ENCODE assay signal across 12 cellular contexts in the genomic region with DNA sequence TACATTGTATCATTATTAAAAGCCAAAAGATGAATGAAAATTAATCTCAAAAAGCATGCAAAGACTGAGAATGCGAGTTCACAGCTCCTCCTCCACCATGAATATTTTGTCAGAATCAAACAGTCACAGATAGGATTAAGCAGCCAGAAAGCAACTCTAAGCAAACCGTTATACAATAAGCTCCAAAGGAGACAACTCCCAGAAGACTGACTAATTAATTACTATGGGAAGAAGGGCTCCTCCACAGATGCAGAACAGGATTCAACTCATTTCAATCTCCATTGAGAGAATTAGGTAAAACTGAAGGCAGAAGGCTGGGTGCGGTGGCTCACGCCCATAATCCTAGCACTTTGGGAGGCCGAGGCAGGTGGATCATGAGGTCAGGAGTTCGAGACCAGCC.
DNase-seq lines count a peak whose midpoint lies in the region; ATAC-seq and TF ChIP-seq lines count a peak whose summit lies in the region.
"Had no signal": no experiment of that assay in that cellular context is flagged by ENCODE, and none has a peak within 500 bp of the region (broad histone marks: within the 10 kb centered on the region; RNA-seq: fewer than 3 reads in every experiment).

No MANE protein-coding gene starts in this region.

- no peak overlapping the region for H3K4me3 Mint-ChIP-seq in Calu3 (ENCODE audit: low read depth, unreplicated experiment)
- H3K4me3 Mint-ChIP-seq in activated T-helper 1 cell treated with anti-CD3 and anti-CD28 coated beads, Interleukin-12 subunit alpha, Interleukin-12 subunit beta, Interleukin-2, Interleukin-4 antibody, amounts not matched to agents 30 ng/mL and 10 ng/mL and 1 ng/mL, durations not matched to agents 14 hours and 24 hours and 36 hours = peak overlapping the region; percentile 74

- intact Hi-C loops in Calu3 (cut with micrococcal nuclease; ENCODE audit: unreplicated experiment) = loop anchor here (10.0 kb wide), 1 partner anchor 93 kb away; no protein-coding TSS in a partner anchor
- intact Hi-C loops in activated T-helper 1 cell treated with anti-CD3 and anti-CD28 coated beads, Interleukin-12 subunit alpha, Interleukin-12 subunit beta, Interleukin-2, Interleukin-4 antibody, amounts not matched to agents 30 ng/mL and 10 ng/mL and 1 ng/mL, durations not matched to agents 14 hours and 24 hours and 36 hours (cut with micrococcal nuclease) = no loop called here

- no peak for TF ChIP-seq CTCF in Calu3 (IDR thresholded peaks at IDR 0.05; ENCODE audit: unreplicated experiment)

- BruUV-seq in Calu3 (replicated peaks; lab: Mats Ljungman, UMichigan) = no TSS peak

- DNase-seq in Calu3 (no peak), H7 (no peak), NCI-H187 (lab: John Stamatoyannopoulos, UW) (no peak), NCI-H2107 (lab: John Stamatoyannopoulos, UW) (no peak)
- DNase-seq in activated T-helper 1 cell treated with anti-CD3 and anti-CD28 coated beads, Interleukin-12 subunit alpha, Interleukin-12 subunit beta, Interleukin-2, Interleukin-4 antibody, amounts not matched to agents 30 ng/mL and 10 ng/mL and 1 ng/mL, durations not matched to agents 14 hours and 24 hours and 36 hours (ENCODE audit: low spot score) = no peak
- DNase-seq: IMR-90; NCI-H2081; pancreas; stimulated activated CD4-positive, alpha-beta T cell treated with anti-CD3 and anti-CD28 coated beads, Interleukin-1b, Interleukin-23, amount 100 ng/mL, for 48 hours had no signal

- H3K4me1 ChIP-seq in BLaER1 = peaks cover 96% of the 10 kb centered on the region
- peaks cover 37 to 38% of the 10 kb centered on the region in 2 donors for H3K4me1 ChIP-seq in mucosa of rectum (ENCODE audit: control insufficient read depth in 2 of 2, insufficient read depth in 2 of 2, low read length in 2 of 2)

- H3K27ac Mint-ChIP-seq in Calu3 (ENCODE audit: unreplicated experiment) = peak overlapping the region; percentile 88
- H3K27ac Mint-ChIP-seq in activated T-helper 1 cell treated with anti-CD3 and anti-CD28 coated beads, Interleukin-12 subunit alpha, Interleukin-12 subunit beta, Interleukin-2, Interleukin-4 antibody, amounts not matched to agents 30 ng/mL and 10 ng/mL and 1 ng/mL, durations not matched to agents 14 hours and 24 hours and 36 hours = peak overlapping the region; percentile 86

- H3K9ac ChIP-seq in BLaER1 = peak overlapping the region; percentile 82
- H3K9ac ChIP-seq in mucosa of rectum (ENCODE audit: low read depth in 1 of 2, low read length in 2 of 2) = no peak overlapping the region

- H3K4me1 Mint-ChIP-seq in Calu3 (ENCODE audit: low read depth, unreplicated experiment) = peaks cover 58% of the 10 kb centered on the region
- peaks cover 92% of the 10 kb centered on the region for H3K4me1 Mint-ChIP-seq in activated T-helper 1 cell treated with anti-CD3 and anti-CD28 coated beads, Interleukin-12 subunit alpha, Interleukin-12 subunit beta, Interleukin-2, Interleukin-4 antibody, amounts not matched to agents 30 ng/mL and 10 ng/mL and 1 ng/mL, durations not matched to agents 14 hours and 24 hours and 36 hours (ENCODE audit: low read depth)

- H3K36me3 Mint-ChIP-seq in Calu3 (ENCODE audit: insufficient read depth, unreplicated experiment) = peaks cover 17% of the 10 kb centered on the region
- peaks cover 6% of the 10 kb centered on the region for H3K36me3 Mint-ChIP-seq in activated T-helper 1 cell treated with anti-CD3 and anti-CD28 coated beads, Interleukin-12 subunit alpha, Interleukin-12 subunit beta, Interleukin-2, Interleukin-4 antibody, amounts not matched to agents 30 ng/mL and 10 ng/mL and 1 ng/mL, durations not matched to agents 14 hours and 24 hours and 36 hours (ENCODE audit: low read depth)

- H3K9me3 ChIP-seq in BLaER1 (no peaks in the 10 kb centered on the region), mucosa of rectum (ENCODE audit: control insufficient read depth in 2 of 2, low read length in 2 of 2) (no peaks in the 10 kb centered on the region)
- H3K9me3 ChIP-seq: pancreas had no signal

- H3K36me3 ChIP-seq in BLaER1 (peaks cover 21% of the 10 kb centered on the region; the same call in 1 of the 2 replicates), mucosa of rectum (ENCODE audit: control insufficient read depth in 2 of 2, insufficient read depth in 2 of 2, low read length in 2 of 2) (no peaks in the 10 kb centered on the region), H7 (replicated peaks; ENCODE audit: control insufficient read depth, insufficient read depth, low read length) (no peaks in the 10 kb centered on the region)
- H3K36me3 ChIP-seq: pancreas had no signal

- H3K9me3 Mint-ChIP-seq in Calu3 (ENCODE audit: low read depth, unreplicated experiment) = no peaks in the 10 kb centered on the region
- H3K9me3 Mint-ChIP-seq in activated T-helper 1 cell treated with anti-CD3 and anti-CD28 coated beads, Interleukin-12 subunit alpha, Interleukin-12 subunit beta, Interleukin-2, Interleukin-4 antibody, amounts not matched to agents 30 ng/mL and 10 ng/mL and 1 ng/mL, durations not matched to agents 14 hours and 24 hours and 36 hours = no peaks in the 10 kb centered on the region

- H3K27me3 Mint-ChIP-seq in Calu3 (ENCODE audit: unreplicated experiment) = no peaks in the 10 kb centered on the region
- no peaks in the 10 kb centered on the region for H3K27me3 Mint-ChIP-seq in activated T-helper 1 cell treated with anti-CD3 and anti-CD28 coated beads, Interleukin-12 subunit alpha, Interleukin-12 subunit beta, Interleukin-2, Interleukin-4 antibody, amounts not matched to agents 30 ng/mL and 10 ng/mL and 1 ng/mL, durations not matched to agents 14 hours and 24 hours and 36 hours (ENCODE audit: insufficient read depth)

- H3K4me2 ChIP-seq in BLaER1 = peak overlapping the region; percentile 91

- H3K27me3 ChIP-seq in BLaER1 = no peaks in the 10 kb centered on the region
- H3K27me3 ChIP-seq in mucosa of rectum (ENCODE audit: control insufficient read depth in 2 of 2, insufficient read depth in 2 of 2, low read length in 2 of 2) = no peaks in the 10 kb centered on the region
- no peaks in the 10 kb centered on the region for H3K27me3 ChIP-seq in H7 (ENCODE audit: control insufficient read depth, insufficient read depth, low read length)
- H3K27me3 ChIP-seq: pancreas had no signal

- H3K27ac ChIP-seq in BLaER1 (peak overlapping the region; percentile 93), mucosa of rectum (ENCODE audit: low read depth in 2 of 2, low read length in 2 of 2) (peak overlapping the region; percentile 30 to 76)

- H3K4me3 ChIP-seq in BLaER1 = no peak overlapping the region
- H3K4me3 ChIP-seq in mucosa of rectum (ENCODE audit: low read length in 2 of 2) = no peak overlapping the region
- no peak overlapping the region for H3K4me3 ChIP-seq in H7 (ENCODE audit: insufficient read depth, low read depth, low read length)
- H3K4me3 ChIP-seq: pancreas had no signal

- no peaks in the 10 kb centered on the region for H4K20me1 ChIP-seq in BLaER1

- no peak for ATAC-seq in HG03442 (IDR thresholded peaks at IDR 0.05; ENCODE audit: unreplicated experiment)
- ATAC-seq: pancreas had no signal

- CTCF ChIA-PET in Calu3 (lab: Charles Lee) = interaction anchor here (1.5 to 1.7 kb wide), 3 partner anchors 10 to 60 kb away, joined by 4 to 9 read pairs (median 4); no protein-coding TSS in a partner anchor
